ENCODE assay signal across 1 cellular context in genomic region chr7:135508853-135509588, GRCh38.
TF ChIP-seq lines count a peak whose summit lies in the region.

No MANE protein-coding gene starts in this region.

TF ChIP-seq in HepG2, 621 proteins besides CTCF, POLR2A, EP300 and RAD21 (continued from another document and continues in another):
- TF ChIP-seq ZNF672 (CRISPR knock-in tag; IDR thresholded peaks at IDR 0.05) (no peak), ZSCAN12 (CRISPR knock-in tag; IDR thresholded peaks at IDR 0.05) (no peak), ZNF572 (CRISPR knock-in tag; IDR thresholded peaks at IDR 0.05) (no peak), BATF2 (CRISPR knock-in tag; IDR thresholded peaks at IDR 0.05) (no peak), SMC3 (IDR thresholded peaks at IDR 0.05; ENCODE audit: low read length) (peak; percentile 6; the same call in 1 of the 2 replicates), POGZ (CRISPR knock-in tag; IDR thresholded peaks at IDR 0.05) (no peak; the same call in 1 of the 2 replicates), FOXO1 (CRISPR knock-in tag; IDR thresholded peaks at IDR 0.05) (no peak), ZMYM4 (CRISPR knock-in tag; IDR thresholded peaks at IDR 0.05) (no peak), BCL3 (CRISPR knock-in tag; IDR thresholded peaks at IDR 0.05) (no peak), ZMYM2 (CRISPR knock-in tag; IDR thresholded peaks at IDR 0.05) (0 out of 2 replicates have a peak, but pooled peaks have one; percentile 12), MAX (IDR thresholded peaks at IDR 0.05) (no peak), ZNF629 (CRISPR knock-in tag; conservative IDR thresholded peaks at IDR 0.05) (no peak), ZNF318 (CRISPR knock-in tag; IDR thresholded peaks at IDR 0.05) (no peak), ZNF496 (CRISPR knock-in tag; IDR thresholded peaks at IDR 0.05; ENCODE audit: insufficient replicate concordance) (no peak), SOX5 (CRISPR knock-in tag; IDR thresholded peaks at IDR 0.05; ENCODE audit: borderline replicate concordance) (no peak), PITX1 (CRISPR knock-in tag; IDR thresholded peaks at IDR 0.05) (no peak), ZNF574 (CRISPR knock-in tag; IDR thresholded peaks at IDR 0.05) (no peak), ZFAT (CRISPR knock-in tag; conservative IDR thresholded peaks at IDR 0.05) (no peak), RXRA (CRISPR knock-in tag; IDR thresholded peaks at IDR 0.05) (no peak), CHCHD3 (CRISPR knock-in tag; IDR thresholded peaks at IDR 0.05) (no peak), AHDC1 (CRISPR knock-in tag; IDR thresholded peaks at IDR 0.05; ENCODE audit: borderline replicate concordance) (no peak), CCAR2 (optimal IDR thresholded peaks at IDR 0.05; ENCODE audit: low read depth, low read length) (no peak), ZSCAN31 (CRISPR knock-in tag; IDR thresholded peaks at IDR 0.05; ENCODE audit: low read depth) (no peak), SP4 (CRISPR knock-in tag; IDR thresholded peaks at IDR 0.05) (no peak), ELK4 (CRISPR knock-in tag; IDR thresholded peaks at IDR 0.05; ENCODE audit: borderline replicate concordance) (no peak), CBX5 (CRISPR knock-in tag; IDR thresholded peaks at IDR 0.05; ENCODE audit: borderline replicate concordance) (no peak), ZBTB1 (CRISPR knock-in tag; IDR thresholded peaks at IDR 0.05; ENCODE audit: borderline replicate concordance) (no peak), ZNF441 (CRISPR knock-in tag; IDR thresholded peaks at IDR 0.05; ENCODE audit: borderline replicate concordance) (no peak), SP5 (CRISPR knock-in tag; IDR thresholded peaks at IDR 0.05; ENCODE audit: borderline replicate concordance, low read depth) (no peak), MNT (IDR thresholded peaks at IDR 0.05) (no peak), GMEB1 (CRISPR knock-in tag; IDR thresholded peaks at IDR 0.05; ENCODE audit: borderline replicate concordance) (no peak), BRD4 (CRISPR knock-in tag; IDR thresholded peaks at IDR 0.05) (0 out of 2 replicates have a peak, but pooled peaks have one; percentile 42), U2AF2 (IDR thresholded peaks at IDR 0.05; ENCODE audit: low read depth, low read length) (no peak)
